1 cellular context compared by ENCODE assay signal in genomic region chr20:62824476-62825287, GRCh38.
TF ChIP-seq lines count a peak whose summit lies in the region.

No MANE protein-coding gene starts in this region.

TF ChIP-seq in HepG2, 621 proteins besides CTCF, POLR2A, EP300 and RAD21 (continued from another document and continues in another):
- TF ChIP-seq ZNF280D (CRISPR knock-in tag; IDR thresholded peaks at IDR 0.05): peak; percentile 71; the same call in 1 of the 2 replicates
- peak; percentile 50 for TF ChIP-seq SALL1 (CRISPR knock-in tag; IDR thresholded peaks at IDR 0.05)
- peak; percentile 63 for TF ChIP-seq JUN (CRISPR knock-in tag; IDR thresholded peaks at IDR 0.05)
- peak; percentile 4 for TF ChIP-seq AGO2 (optimal IDR thresholded peaks at IDR 0.05; ENCODE audit: low read depth, low read length)
- peak; percentile 51 for TF ChIP-seq ZNF883 (CRISPR knock-in tag; IDR thresholded peaks at IDR 0.05; ENCODE audit: not compliant biosample characterization)
- peak; percentile 69; the same call in 1 of the 2 replicates for TF ChIP-seq TBX2 (CRISPR knock-in tag; IDR thresholded peaks at IDR 0.05; ENCODE audit: borderline replicate concordance)
- no peak for TF ChIP-seq ZNF792 (CRISPR knock-in tag; IDR thresholded peaks at IDR 0.05)
- 0 out of 2 replicates have a peak, but pooled peaks have one; percentile 63 for TF ChIP-seq ZNF296 (CRISPR knock-in tag; conservative IDR thresholded peaks at IDR 0.05)
- TF ChIP-seq ARNTL (CRISPR knock-in tag; IDR thresholded peaks at IDR 0.05): 0 out of 2 replicates have a peak, but pooled peaks have one; percentile 52
- TF ChIP-seq ZNF251 (CRISPR knock-in tag; IDR thresholded peaks at IDR 0.05): peak; percentile 96
- TF ChIP-seq KDM4B (CRISPR knock-in tag; IDR thresholded peaks at IDR 0.05): 0 out of 2 replicates have a peak, but pooled peaks have one; percentile 20
- peak; percentile 81 for TF ChIP-seq HNF4A (CRISPR knock-in tag; IDR thresholded peaks at IDR 0.05)
- TF ChIP-seq, protein P1, sequence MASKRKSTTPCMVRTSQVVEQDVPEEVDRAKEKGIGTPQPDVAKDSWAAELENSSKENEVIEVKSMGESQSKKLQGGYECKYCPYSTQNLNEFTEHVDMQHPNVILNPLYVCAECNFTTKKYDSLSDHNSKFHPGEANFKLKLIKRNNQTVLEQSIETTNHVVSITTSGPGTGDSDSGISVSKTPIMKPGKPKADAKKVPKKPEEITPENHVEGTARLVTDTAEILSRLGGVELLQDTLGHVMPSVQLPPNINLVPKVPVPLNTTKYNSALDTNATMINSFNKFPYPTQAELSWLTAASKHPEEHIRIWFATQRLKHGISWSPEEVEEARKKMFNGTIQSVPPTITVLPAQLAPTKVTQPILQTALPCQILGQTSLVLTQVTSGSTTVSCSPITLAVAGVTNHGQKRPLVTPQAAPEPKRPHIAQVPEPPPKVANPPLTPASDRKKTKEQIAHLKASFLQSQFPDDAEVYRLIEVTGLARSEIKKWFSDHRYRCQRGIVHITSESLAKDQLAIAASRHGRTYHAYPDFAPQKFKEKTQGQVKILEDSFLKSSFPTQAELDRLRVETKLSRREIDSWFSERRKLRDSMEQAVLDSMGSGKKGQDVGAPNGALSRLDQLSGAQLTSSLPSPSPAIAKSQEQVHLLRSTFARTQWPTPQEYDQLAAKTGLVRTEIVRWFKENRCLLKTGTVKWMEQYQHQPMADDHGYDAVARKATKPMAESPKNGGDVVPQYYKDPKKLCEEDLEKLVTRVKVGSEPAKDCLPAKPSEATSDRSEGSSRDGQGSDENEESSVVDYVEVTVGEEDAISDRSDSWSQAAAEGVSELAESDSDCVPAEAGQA (IDR thresholded peaks at IDR 0.05; ENCODE audit: low read depth): 0 out of 2 replicates have a peak, but pooled peaks have one; percentile 26
- TF ChIP-seq, protein P1 (CRISPR knock-in tag; IDR thresholded peaks at IDR 0.05; ENCODE audit: borderline replicate concordance): no peak
- TF ChIP-seq KDM1A (CRISPR knock-in tag; IDR thresholded peaks at IDR 0.05): no peak
- no peak for TF ChIP-seq IKZF1 (IDR thresholded peaks at IDR 0.05)
- TF ChIP-seq ZNF441 (CRISPR knock-in tag; IDR thresholded peaks at IDR 0.05; ENCODE audit: borderline replicate concordance): no peak
- 0 out of 2 replicates have a peak, but pooled peaks have one; percentile 39 for TF ChIP-seq KLF13 (CRISPR knock-in tag; IDR thresholded peaks at IDR 0.05)
- TF ChIP-seq TAF1 (CRISPR knock-in tag; IDR thresholded peaks at IDR 0.05): peak; percentile 17; the same call in 1 of the 2 replicates
- peak; percentile 78; the same call in 1 of the 2 replicates for TF ChIP-seq BRD4 (CRISPR knock-in tag; IDR thresholded peaks at IDR 0.05)
- TF ChIP-seq ZHX1 (CRISPR knock-in tag; IDR thresholded peaks at IDR 0.05; ENCODE audit: low read depth): no peak
- TF ChIP-seq MAFK (conservative IDR thresholded peaks at IDR 0.05 in 1 of 2, IDR thresholded peaks at IDR 0.05 in 1 of 2; ENCODE audit: low read length in 2 of 2): no peak
- TF ChIP-seq ZNF780A (CRISPR knock-in tag; IDR thresholded peaks at IDR 0.05): no peak
- no peak for TF ChIP-seq SRSF9 (IDR thresholded peaks at IDR 0.05; ENCODE audit: borderline replicate concordance, insufficient read depth, low read depth, low read length, poor library complexity, severe bottlenecking)
- no peak for TF ChIP-seq DNMT3B (CRISPR knock-in tag; conservative IDR thresholded peaks at IDR 0.05)
- peak; percentile 92 for TF ChIP-seq TEAD3 (CRISPR knock-in tag; optimal IDR thresholded peaks at IDR 0.05; ENCODE audit: borderline replicate concordance)
- TF ChIP-seq ZNF160 (CRISPR knock-in tag; IDR thresholded peaks at IDR 0.05): peak; percentile 46; the same call in 1 of the 2 replicates
- peak; percentile 18; the same call in 1 of the 2 replicates for TF ChIP-seq ETV5 (CRISPR knock-in tag; IDR thresholded peaks at IDR 0.05; ENCODE audit: borderline replicate concordance)
- peak; percentile 75 for TF ChIP-seq IKZF4 (CRISPR knock-in tag; IDR thresholded peaks at IDR 0.05; ENCODE audit: borderline replicate concordance, low read depth, not compliant biosample characterization)
- TF ChIP-seq PTBP1 (IDR thresholded peaks at IDR 0.05; ENCODE audit: low read depth, low read length, poor library complexity, severe bottlenecking): no peak
- no peak for TF ChIP-seq NFIC (IDR thresholded peaks at IDR 0.05; ENCODE audit: low read length)
- TF ChIP-seq ZFP90 (CRISPR knock-in tag; IDR thresholded peaks at IDR 0.05; ENCODE audit: borderline replicate concordance): 0 out of 2 replicates have a peak, but pooled peaks have one; percentile 58
- TF ChIP-seq MIXL1 (CRISPR knock-in tag; IDR thresholded peaks at IDR 0.05): no peak
- no peak for TF ChIP-seq ZNF577 (CRISPR knock-in tag; IDR thresholded peaks at IDR 0.05; ENCODE audit: borderline replicate concordance, low read depth)
- TF ChIP-seq, protein P2, sequence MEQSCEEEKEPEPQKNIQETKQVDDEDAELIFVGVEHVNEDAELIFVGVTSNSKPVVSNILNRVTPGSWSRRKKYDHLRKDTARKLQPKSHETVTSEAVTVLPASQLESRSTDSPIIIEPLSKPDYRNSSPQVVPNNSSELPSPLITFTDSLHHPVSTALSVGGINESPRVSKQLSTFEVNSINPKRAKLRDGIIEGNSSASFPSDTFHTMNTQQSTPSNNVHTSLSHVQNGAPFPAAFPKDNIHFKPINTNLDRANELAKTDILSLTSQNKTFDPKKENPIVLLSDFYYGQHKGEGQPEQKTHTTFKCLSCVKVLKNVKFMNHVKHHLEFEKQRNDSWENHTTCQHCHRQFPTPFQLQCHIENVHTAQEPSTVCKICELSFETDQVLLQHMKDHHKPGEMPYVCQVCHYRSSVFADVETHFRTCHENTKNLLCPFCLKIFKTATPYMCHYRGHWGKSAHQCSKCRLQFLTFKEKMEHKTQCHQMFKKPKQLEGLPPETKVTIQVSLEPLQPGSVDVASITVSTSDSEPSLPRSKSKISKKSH (CRISPR knock-in tag; IDR thresholded peaks at IDR 0.05; ENCODE audit: borderline replicate concordance): 0 out of 2 replicates have a peak, but pooled peaks have one; percentile 31
- peak; percentile 66; the same call in 1 of the 2 replicates for TF ChIP-seq ZNF552 (CRISPR knock-in tag; IDR thresholded peaks at IDR 0.05; ENCODE audit: borderline replicate concordance)
- TF ChIP-seq MED1 (CRISPR knock-in tag; IDR thresholded peaks at IDR 0.05): no peak; the same call in 1 of the 2 replicates
- TF ChIP-seq ELF1 (CRISPR knock-in tag; IDR thresholded peaks at IDR 0.05): 0 out of 2 replicates have a peak, but pooled peaks have one; percentile 10
- peak; percentile 33; the same call in 1 of the 2 replicates for TF ChIP-seq HNF4G (IDR thresholded peaks at IDR 0.05; ENCODE audit: borderline replicate concordance, low read depth, low read length)
- TF ChIP-seq HNF4G (CRISPR knock-in tag; IDR thresholded peaks at IDR 0.05; ENCODE audit: borderline replicate concordance, low read depth): 0 out of 2 replicates have a peak, but pooled peaks have one; percentile 30
- TF ChIP-seq, protein P3, sequence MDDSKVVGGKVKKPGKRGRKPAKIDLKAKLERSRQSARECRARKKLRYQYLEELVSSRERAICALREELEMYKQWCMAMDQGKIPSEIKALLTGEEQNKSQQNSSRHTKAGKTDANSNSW (CRISPR knock-in tag; IDR thresholded peaks at IDR 0.05; ENCODE audit: borderline replicate concordance): no peak
- no peak for TF ChIP-seq TEF (CRISPR knock-in tag; IDR thresholded peaks at IDR 0.05)
- no peak for TF ChIP-seq TAF15 (IDR thresholded peaks at IDR 0.05; ENCODE audit: low read depth, low read length, poor library complexity, severe bottlenecking)
- TF ChIP-seq ZNF891 (CRISPR knock-in tag; IDR thresholded peaks at IDR 0.05): no peak
- no peak for TF ChIP-seq NAIF1 (CRISPR knock-in tag; IDR thresholded peaks at IDR 0.05; ENCODE audit: borderline replicate concordance)
- no peak for TF ChIP-seq NCOA5 (CRISPR knock-in tag; IDR thresholded peaks at IDR 0.05)
- TF ChIP-seq, protein P4, sequence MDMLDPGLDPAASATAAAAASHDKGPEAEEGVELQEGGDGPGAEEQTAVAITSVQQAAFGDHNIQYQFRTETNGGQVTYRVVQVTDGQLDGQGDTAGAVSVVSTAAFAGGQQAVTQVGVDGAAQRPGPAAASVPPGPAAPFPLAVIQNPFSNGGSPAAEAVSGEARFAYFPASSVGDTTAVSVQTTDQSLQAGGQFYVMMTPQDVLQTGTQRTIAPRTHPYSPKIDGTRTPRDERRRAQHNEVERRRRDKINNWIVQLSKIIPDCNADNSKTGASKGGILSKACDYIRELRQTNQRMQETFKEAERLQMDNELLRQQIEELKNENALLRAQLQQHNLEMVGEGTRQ (IDR thresholded peaks at IDR 0.05; ENCODE audit: low read depth, low read length): no peak
- TF ChIP-seq, protein P4 (CRISPR knock-in tag; IDR thresholded peaks at IDR 0.05; ENCODE audit: borderline replicate concordance): no peak
- TF ChIP-seq PAX8 (CRISPR knock-in tag; IDR thresholded peaks at IDR 0.05; ENCODE audit: borderline replicate concordance): no peak
- peak; percentile 70 for TF ChIP-seq AKAP8 (CRISPR knock-in tag; IDR thresholded peaks at IDR 0.05)
- TF ChIP-seq, protein P5, sequence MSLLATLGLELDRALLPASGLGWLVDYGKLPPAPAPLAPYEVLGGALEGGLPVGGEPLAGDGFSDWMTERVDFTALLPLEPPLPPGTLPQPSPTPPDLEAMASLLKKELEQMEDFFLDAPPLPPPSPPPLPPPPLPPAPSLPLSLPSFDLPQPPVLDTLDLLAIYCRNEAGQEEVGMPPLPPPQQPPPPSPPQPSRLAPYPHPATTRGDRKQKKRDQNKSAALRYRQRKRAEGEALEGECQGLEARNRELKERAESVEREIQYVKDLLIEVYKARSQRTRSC (CRISPR knock-in tag; IDR thresholded peaks at IDR 0.05; ENCODE audit: low read depth): 0 out of 2 replicates have a peak, but pooled peaks have one; percentile 46
